ENCODE assay signal across 23 cellular contexts in genomic region chr2:179917272-179917671, GRCh38. TPM values are rescaled to one million over a fixed set of nuclear protein-coding genes. Genes with fewer than 3 reads are reported as not detected.
DNase-seq lines count a peak whose midpoint lies in the region; ATAC-seq and TF ChIP-seq lines count a peak whose summit lies in the region.
"Had no signal": no experiment of that assay in that cellular context is flagged by ENCODE, and none has a peak within 500 bp of the region (broad histone marks: within the 10 kb centered on the region; RNA-seq: fewer than 3 reads in every experiment).

No MANE protein-coding gene starts in this region.

- no peaks in the 10 kb centered on the region for H3K36me3 ChIP-seq in GM23248 (ENCODE audit: low read depth)

- no peak overlapping the region for H3K4me3 Mint-ChIP-seq in T-helper 17 cell
- H3K4me3 Mint-ChIP-seq: activated naive CD8-positive, alpha-beta T cell treated with anti-CD3 and anti-CD28 coated beads, Interleukin-2, amount 50 U/mL, for 24 hours; activated T-cell treated with anti-CD3 and anti-CD28 coated beads, Interleukin-2, amount 50 U/mL, for 24 hours; memory B cell; neural crest cell had no signal

- in situ Hi-C loops in GM23248 (cut with MboI), result no loop called here

- no peaks in the 10 kb centered on the region for H3K9me3 ChIP-seq in GM23248 (ENCODE audit: low read depth)
- H3K9me3 ChIP-seq in T-helper 17 cell (ENCODE audit: control insufficient read depth, low read length, poor library complexity, severe bottlenecking), result no peaks in the 10 kb centered on the region

- no peak overlapping the region for H2AFZ ChIP-seq in GM23248

- TF ChIP-seq CTCF in fibroblast of mammary gland (conservative IDR thresholded peaks at IDR 0.05; ENCODE audit: control insufficient read depth, insufficient read depth, low read depth, low read length), result no peak

- DNase-seq in GM23248, result peak; percentile 81
- DNase-seq in RKO (ENCODE audit: low spot score), result peak; percentile 22
- DNase-seq in fibroblast of mammary gland (ENCODE audit: low read depth), result peak; percentile 83
- peak; percentile 10 for DNase-seq in smooth muscle cell of the brain vasculature (ENCODE audit: low read depth, low spot score)
- no peak for DNase-seq in T-helper 17 cell
- DNase-seq in HUDEP-2 (lab: John Stamatoyannopoulos, UW; ENCODE audit: unreplicated experiment in 76 of 76), result no peak
- DNase-seq: activated CD4-positive, alpha-beta T cell treated with anti-CD3 and anti-CD28 coated beads for 48 hours; activated naive CD8-positive, alpha-beta T cell treated with anti-CD3 and anti-CD28 coated beads, Interleukin-2, amount 50 U/mL, for 24 hours; activated T-cell treated with anti-CD3 and anti-CD28 coated beads, Interleukin-2, amount 50 U/mL, for 24 hours; COR-L47; cortex of kidney; GOT3; MM.1S; NCI-H2081 treated with DMSO at 0.1 percent for 48 hours; T-helper 2 cell; trophoblast cell had no signal

- no peaks in the 10 kb centered on the region for H4K20me1 ChIP-seq in GM23248 (ENCODE audit: insufficient read depth)

- H3K36me3 Mint-ChIP-seq in T-helper 17 cell (ENCODE audit: low read depth), result no peaks in the 10 kb centered on the region
- H3K36me3 Mint-ChIP-seq: memory B cell had no signal

- no peak overlapping the region for H3K27ac ChIP-seq in GM23248
- H3K27ac ChIP-seq: HL-60 had no signal

- no peak overlapping the region for H3K4me3 ChIP-seq in GM23248
- no peak overlapping the region for H3K4me3 ChIP-seq in fibroblast of mammary gland (ENCODE audit: control insufficient read depth, low read depth, low read length)

- H3K27me3 ChIP-seq in GM23248 (replicated peaks; ENCODE audit: insufficient read depth), result no peaks in the 10 kb centered on the region

- H3K4me1 Mint-ChIP-seq in T-helper 17 cell, result no peaks in the 10 kb centered on the region
- H3K4me1 Mint-ChIP-seq: activated naive CD8-positive, alpha-beta T cell treated with anti-CD3 and anti-CD28 coated beads, Interleukin-2, amount 50 U/mL, for 24 hours; memory B cell; neural crest cell had no signal

- no peak overlapping the region for H3K9ac ChIP-seq in GM23248

- H3K79me2 ChIP-seq in GM23248 (ENCODE audit: insufficient read depth), result no peaks in the 10 kb centered on the region

- H3K9me2 ChIP-seq in GM23248 (ENCODE audit: insufficient read depth), result no peaks in the 10 kb centered on the region

- no peak overlapping the region for H3K4me2 ChIP-seq in GM23248 (ENCODE audit: unreplicated experiment)

- no peak overlapping the region for H3K27ac Mint-ChIP-seq in T-helper 17 cell
- H3K27ac Mint-ChIP-seq: activated naive CD8-positive, alpha-beta T cell treated with anti-CD3 and anti-CD28 coated beads, Interleukin-2, amount 50 U/mL, for 24 hours; activated T-cell treated with anti-CD3 and anti-CD28 coated beads, Interleukin-2, amount 50 U/mL, for 24 hours; memory B cell had no signal

- no peaks in the 10 kb centered on the region for H3K4me1 ChIP-seq in GM23248 (ENCODE audit: insufficient read depth)

- ATAC-seq in T-helper 17 cell, result no peak
- ATAC-seq in HG03108 (IDR thresholded peaks at IDR 0.05; ENCODE audit: unreplicated experiment), result no peak
- ATAC-seq in HG03139 (IDR thresholded peaks at IDR 0.05; ENCODE audit: unreplicated experiment), result no peak
- ATAC-seq: activated naive CD8-positive, alpha-beta T cell treated with anti-CD3 and anti-CD28 coated beads, Interleukin-2, amount 50 U/mL, for 24 hours; esophagus mucosa; Right ventricle myocardium inferior had no signal

- H3K27me3 Mint-ChIP-seq in T-helper 17 cell, result no peaks in the 10 kb centered on the region
- H3K27me3 Mint-ChIP-seq: activated naive CD8-positive, alpha-beta T cell treated with anti-CD3 and anti-CD28 coated beads, Interleukin-2, amount 50 U/mL, for 24 hours; activated T-cell treated with anti-CD3 and anti-CD28 coated beads, Interleukin-2, amount 50 U/mL, for 24 hours; memory B cell had no signal

- 0 out of 2 replicates have a peak, but pooled peaks cover 4% of the 10 kb centered on the region for H3F3A ChIP-seq in GM23248 (ENCODE audit: insufficient read depth)

RNA-seq across cellular contexts. Expression of gene ZNF385B, which starts 55.9 kb away (rescaled TPM):
- not detected in 2 replicates for total RNA-seq in GM23248 (2014; rRNA removed; shearing (Covaris generic))
- 0.30 TPM in 1 of 2 replicates, not detected in the other for polyA plus RNA-seq in GM23248 (2016; fragmentation: Nextera tagmentation; extraction: Ambion mirVana)
- total RNA-seq in T-helper 17 cell, result not detected

Comparison
In these comparisons a context has a peak if more than half of its experiments do, and no peak if none do; other contexts are left out.
1. DNase-seq: peak in GM23248 (single experiment), RKO (single experiment), fibroblast of mammary gland (single experiment) and smooth muscle cell of the brain vasculature (single experiment); none in T-helper 17 cell (0 of 3) and HUDEP-2 (0 of 76).